8 cellular contexts compared by ENCODE assay signal in genomic region chr3:25665646-25666136, GRCh38. TPM values are rescaled to one million over a fixed set of nuclear protein-coding genes. Genes with fewer than 3 reads are reported as not detected.
DNase-seq lines count a peak whose midpoint lies in the region; ATAC-seq and TF ChIP-seq lines count a peak whose summit lies in the region.

No MANE protein-coding gene starts in this region.

- H3K4me3 ChIP-seq in NT2/D1 (ENCODE audit: insufficient read length, low read depth) (peak overlapping the region; percentile 84), ovary (peak overlapping the region; percentile 71)
- H3K4me3 ChIP-seq in effector memory CD4-positive, alpha-beta T cell (ENCODE audit: insufficient read depth, low read depth, low read length, poor library complexity, severe bottlenecking) = peak overlapping the region; percentile 80

- H3K27ac ChIP-seq in effector memory CD4-positive, alpha-beta T cell (ENCODE audit: insufficient read depth, low read length, poor library complexity, severe bottlenecking) = peak overlapping the region; percentile 93
- H3K27ac ChIP-seq in ovary = peak overlapping the region; percentile 98

- DNase-seq in DMS79 treated with DMSO at 0.1 percent for 48 hours (lab: John Stamatoyannopoulos, UW) (peak; percentile 44), NT2/D1 (ENCODE audit: low read depth, low spot score) (no peak), ovary (no peak), NCI-H345 (lab: John Stamatoyannopoulos, UW) (no peak), LoVo (ENCODE audit: low spot score) (no peak), SIG-M5 treated with dmso at 0.1 percent for 504 hours (lab: John Stamatoyannopoulos, UW; ENCODE audit: unreplicated experiment) (no peak)
- DNase-seq in effector memory CD4-positive, alpha-beta T cell = no peak

- TF ChIP-seq POLR2A in ovary (IDR thresholded peaks at IDR 0.05) = no peak

- H3K9ac ChIP-seq in NT2/D1 (ENCODE audit: insufficient read length, low read depth) = peak overlapping the region; percentile 73

- 54 to 58% (median 55%) methylated on average over 4 of the region's 4 CpGs for WGBS in ovary, 3 donors

- TF ChIP-seq EP300 in ovary (IDR thresholded peaks at IDR 0.05) = no peak

- H3K27me3 ChIP-seq in NT2/D1 (ENCODE audit: insufficient read depth, insufficient read length) (no peaks in the 10 kb centered on the region), ovary (no peaks in the 10 kb centered on the region)
- H3K27me3 ChIP-seq in effector memory CD4-positive, alpha-beta T cell (replicated peaks; ENCODE audit: control insufficient read depth, insufficient read depth, low read length, poor library complexity, severe bottlenecking) = no peaks in the 10 kb centered on the region

- H3K4me1 ChIP-seq in NT2/D1 (ENCODE audit: insufficient read depth, insufficient read length) (no peaks in the 10 kb centered on the region), ovary (ENCODE audit: insufficient read depth) (no peaks in the 10 kb centered on the region)
- peaks cover 9% of the 10 kb centered on the region for H3K4me1 ChIP-seq in effector memory CD4-positive, alpha-beta T cell (ENCODE audit: control insufficient read depth, insufficient read depth, low read length, poor library complexity, severe bottlenecking)

- no peak for TF ChIP-seq CTCF in ovary (IDR thresholded peaks at IDR 0.05)

- intact Hi-C loops in ovary (cut with DNase I) = loop anchor here in 2 of 4 donors (10.0 kb wide), 1 partner anchor 119 kb away; the partner anchor contains the start of gene NGLY1 (in 2 of the 2)

- H3K9me3 ChIP-seq in NT2/D1 (ENCODE audit: insufficient read depth, low read length) = no peaks in the 10 kb centered on the region
- no peaks in the 10 kb centered on the region for H3K9me3 ChIP-seq in effector memory CD4-positive, alpha-beta T cell (ENCODE audit: control insufficient read depth, low read length)
- no peaks in the 10 kb centered on the region for H3K9me3 ChIP-seq in ovary

- ATAC-seq in HG02678 (IDR thresholded peaks at IDR 0.05; ENCODE audit: unreplicated experiment) = no peak

- no peaks in the 10 kb centered on the region for H3K36me3 ChIP-seq in NT2/D1 (ENCODE audit: insufficient read depth, insufficient read length, low read length)
- H3K36me3 ChIP-seq in effector memory CD4-positive, alpha-beta T cell (ENCODE audit: control insufficient read depth, insufficient read depth, low read length) = no peaks in the 10 kb centered on the region
- no peaks in the 10 kb centered on the region for H3K36me3 ChIP-seq in ovary

RNA-seq across cellular contexts. Expression of gene TOP2B, which starts 1.0 kb away (rescaled TPM):
- 100 to 1,000 TPM in 4 of 7 donors, 10 to 100 TPM in 3; 90.1 to 134 (median 109) TPM for total RNA-seq in ovary
- polyA plus RNA-seq in ovary = 10 to 100 TPM; 65.3 to 73.5 TPM
